ENCODE assay signal across 9 cellular contexts in genomic region chr7:142420554-142421362, GRCh38.
DNase-seq lines count a peak whose midpoint lies in the region; ATAC-seq and TF ChIP-seq lines count a peak whose summit lies in the region.
"Had no signal": no experiment of that assay in that cellular context is flagged by ENCODE, and none has a peak within 500 bp of the region (broad histone marks: within the 10 kb centered on the region; RNA-seq: fewer than 3 reads in every experiment).

No MANE protein-coding gene starts in this region.

- no TSS peak for BruUV-seq in mammary epithelial cell (replicated peaks; lab: Mats Ljungman, UMichigan)

- no peaks in the 10 kb centered on the region for H3F3A ChIP-seq in neural progenitor cell (ENCODE audit: low read depth)

- no peak for TF ChIP-seq EP300 in tibial nerve (IDR thresholded peaks at IDR 0.05)

- no peak for ATAC-seq in GM21717 (IDR thresholded peaks at IDR 0.05; ENCODE audit: unreplicated experiment)
- no peak for ATAC-seq in activated T-cell treated with anti-CD3 and anti-CD28 coated beads, Interleukin-2, amount 50 U/mL, for 72 hours (replicated peaks in 1 of 2)
- ATAC-seq: lower lobe of right lung had no signal

- peaks cover 4% of the 10 kb centered on the region for H3K27me3 Mint-ChIP-seq in neural progenitor cell (ENCODE audit: insufficient read depth, low read depth)
- peaks cover 6% of the 10 kb centered on the region for H3K27me3 Mint-ChIP-seq in activated T-cell treated with anti-CD3 and anti-CD28 coated beads, Interleukin-2, amount 50 U/mL, for 72 hours (ENCODE audit: low read depth)

- peaks cover 5% of the 10 kb centered on the region for H3K4me1 Mint-ChIP-seq in neural progenitor cell
- H3K4me1 Mint-ChIP-seq in activated T-cell treated with anti-CD3 and anti-CD28 coated beads, Interleukin-2, amount 50 U/mL, for 72 hours (ENCODE audit: low read depth): no peaks in the 10 kb centered on the region

- H2AFZ ChIP-seq in mammary epithelial cell (ENCODE audit: low read depth, low read length): no peak overlapping the region
- no peak overlapping the region for H2AFZ ChIP-seq in neural progenitor cell (replicated peaks)

- no peak overlapping the region for H3K27ac Mint-ChIP-seq in neural progenitor cell
- no peak overlapping the region for H3K27ac Mint-ChIP-seq in activated T-cell treated with anti-CD3 and anti-CD28 coated beads, Interleukin-2, amount 50 U/mL, for 72 hours

- H3K36me3 ChIP-seq in KOPT-K1 (ENCODE audit: insufficient read depth, low read length) (no peaks in the 10 kb centered on the region), mammary epithelial cell (ENCODE audit: insufficient read depth, low read length) (no peaks in the 10 kb centered on the region), neural progenitor cell (no peaks in the 10 kb centered on the region), tibial nerve (no peaks in the 10 kb centered on the region)
- H3K36me3 ChIP-seq: lower lobe of right lung had no signal

- 92% methylated on average over 4 of the region's 5 CpGs for WGBS in mammary epithelial cell (ENCODE audit: low coverage, missing lambda C conversion rate)
- 72 to 77% methylated on average over 5 of the region's 5 CpGs for WGBS in tibial nerve, 2 donors

- H3K4me3 ChIP-seq in mammary epithelial cell (replicated peaks in 1 of 3; ENCODE audit: insufficient read depth in 1 of 3, low read depth in 2 of 3, low read length in 3 of 3) (no peak overlapping the region), neural progenitor cell (no peak overlapping the region), tibial nerve (no peak overlapping the region)
- H3K4me3 ChIP-seq: lower lobe of right lung had no signal

- DNase-seq in GF-D8 (lab: John Stamatoyannopoulos, UW): peak; percentile 38
- peak; percentile 14 for DNase-seq in mammary epithelial cell
- DNase-seq in neural progenitor cell (ENCODE audit: low spot score): peak; percentile 41
- no peak for DNase-seq in tibial nerve (ENCODE audit: low spot score in 2 of 2)
- no peak for DNase-seq in epidermal melanocyte (ENCODE audit: insufficient read length, low spot score)
- no peak for DNase-seq in activated T-cell treated with anti-CD3 and anti-CD28 coated beads, Interleukin-2, amount 50 U/mL, for 72 hours
- DNase-seq: lower lobe of right lung had no signal

- H3K4me1 ChIP-seq in mammary epithelial cell (ENCODE audit: insufficient read depth, low read length) (no peaks in the 10 kb centered on the region), neural progenitor cell (peaks cover 4% of the 10 kb centered on the region), tibial nerve (no peaks in the 10 kb centered on the region)
- H3K4me1 ChIP-seq: lower lobe of right lung had no signal

- H3K79me2 ChIP-seq in mammary epithelial cell (ENCODE audit: insufficient read depth, low read length): no peaks in the 10 kb centered on the region
- H3K79me2 ChIP-seq in neural progenitor cell (ENCODE audit: low read depth): no peaks in the 10 kb centered on the region

- H3K4me2 ChIP-seq in mammary epithelial cell (ENCODE audit: insufficient read depth, low read depth, low read length): no peak overlapping the region
- no peak overlapping the region for H3K4me2 ChIP-seq in neural progenitor cell

- no peaks in the 10 kb centered on the region for H3K9me3 Mint-ChIP-seq in neural progenitor cell
- no peaks in the 10 kb centered on the region for H3K9me3 Mint-ChIP-seq in activated T-cell treated with anti-CD3 and anti-CD28 coated beads, Interleukin-2, amount 50 U/mL, for 72 hours

- H3K4me3 Mint-ChIP-seq in neural progenitor cell: no peak overlapping the region
- H3K4me3 Mint-ChIP-seq in activated T-cell treated with anti-CD3 and anti-CD28 coated beads, Interleukin-2, amount 50 U/mL, for 72 hours: no peak overlapping the region

- intact Hi-C loops in mammary epithelial cell (cut with micrococcal nuclease): no loop called here

- H3K36me3 Mint-ChIP-seq in neural progenitor cell: no peaks in the 10 kb centered on the region
- no peaks in the 10 kb centered on the region for H3K36me3 Mint-ChIP-seq in activated T-cell treated with anti-CD3 and anti-CD28 coated beads, Interleukin-2, amount 50 U/mL, for 72 hours (ENCODE audit: insufficient read depth in 2 of 2)

- in situ Hi-C loops in mammary epithelial cell (cut with MboI; ENCODE audit: low sequenced_read_pairs in 2 of 2): no loop called here

- H3K27me3 ChIP-seq in mammary epithelial cell (ENCODE audit: insufficient read depth, low read length) (no peaks in the 10 kb centered on the region), neural progenitor cell (no peaks in the 10 kb centered on the region), tibial nerve (no peaks in the 10 kb centered on the region)

- CTCF ChIA-PET in mammary epithelial cell (lab: Charles Lee; ENCODE audit: low non-redundant PET): no interaction called here

- H4K20me1 ChIP-seq in mammary epithelial cell (ENCODE audit: insufficient read depth, low read length) (no peaks in the 10 kb centered on the region), neural progenitor cell (ENCODE audit: low read depth) (no peaks in the 10 kb centered on the region)

- TF ChIP-seq CTCF in mammary epithelial cell (conservative IDR thresholded peaks at IDR 0.05 in 1 of 2, IDR thresholded peaks at IDR 0.05 in 1 of 2; ENCODE audit: extremely low read depth in 1 of 2, insufficient read depth in 1 of 2, low read depth in 1 of 2, low read length in 2 of 2): no peak
- TF ChIP-seq CTCF in neural progenitor cell (IDR thresholded peaks at IDR 0.05): peak; percentile 33
- no peak for TF ChIP-seq CTCF in tibial nerve (IDR thresholded peaks at IDR 0.05)

- H3K9me3 ChIP-seq in KOPT-K1 (ENCODE audit: insufficient read depth, low read length, poor library complexity, severe bottlenecking) (no peaks in the 10 kb centered on the region), mammary epithelial cell (replicated peaks; ENCODE audit: insufficient read depth, low read length) (no peaks in the 10 kb centered on the region), neural progenitor cell (ENCODE audit: low read depth) (no peaks in the 10 kb centered on the region), tibial nerve (no peaks in the 10 kb centered on the region)
- H3K9me3 ChIP-seq: lower lobe of right lung had no signal

- H3K27ac ChIP-seq in KOPT-K1 (ENCODE audit: low read depth, low read length, poor library complexity, severe bottlenecking): peak overlapping the region; percentile 5
- H3K27ac ChIP-seq in mammary epithelial cell (ENCODE audit: insufficient read depth, low read depth, low read length): no peak overlapping the region
- H3K27ac ChIP-seq in neural progenitor cell: no peak overlapping the region
- no peak overlapping the region for H3K27ac ChIP-seq in tibial nerve
- H3K27ac ChIP-seq: lower lobe of right lung had no signal

- TF ChIP-seq POLR2A in tibial nerve (IDR thresholded peaks at IDR 0.05): no peak

- dilution Hi-C loops in mammary epithelial cell (cut with HindIII; ENCODE audit: low sequenced_read_pairs): loop anchor here (5.0 kb wide), 1 partner anchor 33 kb away; no protein-coding TSS in a partner anchor

- H3K9ac ChIP-seq in mammary epithelial cell (ENCODE audit: insufficient read depth, low read length) (no peak overlapping the region), neural progenitor cell (no peak overlapping the region)

Comparison
In these comparisons a context has a peak if more than half of its experiments do, and no peak if none do; other contexts are left out.
1. DNase-seq: peak in GF-D8 (single experiment), mammary epithelial cell (single experiment) and neural progenitor cell (single experiment); none in tibial nerve (0 of 2), epidermal melanocyte (single experiment) and activated T-cell treated with anti-CD3 and anti-CD28 coated beads, Interleukin-2, amount 50 U/mL, for 72 hours (0 of 2).